In the genomic region with DNA sequence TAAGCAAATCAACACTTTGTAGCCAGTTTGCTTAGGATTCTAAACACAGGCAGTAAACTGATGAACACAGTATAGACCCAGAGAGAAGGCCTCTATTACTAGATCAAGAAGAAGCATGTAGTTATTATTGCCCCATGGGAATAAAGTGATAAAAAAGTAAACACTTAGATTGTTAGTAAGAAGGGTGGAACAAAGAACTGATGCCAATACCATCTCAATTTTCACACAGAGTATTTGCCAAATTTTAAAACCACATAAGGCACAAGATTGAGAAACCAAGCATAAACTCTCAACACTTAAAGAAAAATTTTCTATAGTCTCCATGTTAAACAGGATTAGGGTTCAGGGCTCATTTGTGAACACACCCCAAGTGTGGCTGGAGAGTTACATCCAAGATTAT, we compare ENCODE assay signal across 18 cellular contexts.
"Had no signal": no experiment of that assay in that cellular context is flagged by ENCODE, and none has a peak within 500 bp of the region (broad histone marks: within the 10 kb centered on the region; RNA-seq: fewer than 3 reads in every experiment).

No MANE protein-coding gene starts in this region.

- H3K27ac ChIP-seq: colonic mucosa, esophagus squamous epithelium, foreskin keratinocyte, hepatocyte, neutrophil, stomach, thoracic aorta, transverse colon had no signal

- H3K9me3 ChIP-seq: colonic mucosa, esophagus squamous epithelium, neutrophil, stomach, thoracic aorta, transverse colon had no signal

- H3K27me3 ChIP-seq: colonic mucosa, esophagus squamous epithelium, foreskin keratinocyte, hepatocyte, neutrophil, stomach, transverse colon had no signal

- H3K27ac Mint-ChIP-seq: naive thymus-derived CD4-positive, alpha-beta T cell had no signal

- H3K4me1 Mint-ChIP-seq: naive thymus-derived CD4-positive, alpha-beta T cell had no signal

- H3K4me1 ChIP-seq: colonic mucosa, esophagus squamous epithelium, foreskin keratinocyte, stomach, transverse colon had no signal

- H3K4me2 ChIP-seq: hepatocyte had no signal

- H3K4me3 Mint-ChIP-seq: naive thymus-derived CD4-positive, alpha-beta T cell had no signal

- H3K36me3 Mint-ChIP-seq: naive thymus-derived CD4-positive, alpha-beta T cell had no signal

- H3K36me3 ChIP-seq: colonic mucosa, esophagus squamous epithelium, neutrophil, stomach, thoracic aorta, transverse colon had no signal

- DNase-seq: cerebellar nuclear complex; colonic mucosa; dermis blood vessel endothelial cell; esophagus squamous epithelium; foreskin keratinocyte; head of caudate nucleus; kidney; naive thymus-derived CD4-positive, alpha-beta T cell; posterior cingulate gyrus; small intestine; stimulated activated CD4-positive, alpha-beta T cell treated with anti-CD3 and anti-CD28 coated beads, Interleukin-12 subunit alpha, Interleukin-12 subunit beta, amount 100 ng/mL, for 4 hours; stimulated activated naive CD4-positive, alpha-beta T cell; stomach; substantia nigra; transverse colon had no signal

- H3K79me2 ChIP-seq: hepatocyte had no signal

- H3K4me3 ChIP-seq: colonic mucosa, esophagus squamous epithelium, hepatocyte, stomach, thoracic aorta, transverse colon had no signal

- H2AFZ ChIP-seq: hepatocyte had no signal

- H3K27me3 Mint-ChIP-seq: naive thymus-derived CD4-positive, alpha-beta T cell had no signal
